Comparison of ENCODE assay signal across 30 cellular contexts in genomic region chr6:157570752-157571151, GRCh38.
A peak's percentile ranks its signal among the peaks of the same experiment; 100 is the strongest.
DNase-seq lines count a peak whose midpoint lies in the region; ATAC-seq, FAIRE-seq and TF ChIP-seq lines count a peak whose summit lies in the region.
"Had no signal": no experiment of that assay in that cellular context is flagged by ENCODE, and none has a peak within 500 bp of the region (broad histone marks: within the 10 kb centered on the region; RNA-seq: fewer than 3 reads in every experiment).

No MANE protein-coding gene starts in this region.

- H3K9ac ChIP-seq in BLaER1 treated with 17β-estradiol and CSF1 and Interleukin-3, amounts not matched to agents 10 nM and 100 nM = no peak overlapping the region
- no peak overlapping the region for H3K9ac ChIP-seq in GM12878 (ENCODE audit: control insufficient read depth, insufficient read depth, low read length)

- H3K9me3 ChIP-seq in BLaER1 treated with 17β-estradiol and CSF1 and Interleukin-3, amounts not matched to agents 10 nM and 100 nM (replicated peaks in 1 of 11) = peaks cover 12 to 29% (median 18%) of the 10 kb centered on the region in 11 experiments; a peak in 19 of 22 replicates
- H3K9me3 ChIP-seq in KOPT-K1 (ENCODE audit: insufficient read depth, low read length, poor library complexity, severe bottlenecking) (peaks cover 8% of the 10 kb centered on the region), GM12878 (replicated peaks; ENCODE audit: control insufficient read depth, insufficient read depth, low read length) (peaks cover 2% of the 10 kb centered on the region)
- H3K9me3 ChIP-seq: BE2C, esophagus muscularis mucosa, neutrophil, SJSA1, thoracic aorta had no signal

- peaks cover 11 to 35% (median 31%) of the 10 kb centered on the region in 10 experiments; a peak in 19 of 20 replicates for H3K4me1 ChIP-seq in BLaER1 treated with 17β-estradiol and CSF1 and Interleukin-3, amounts not matched to agents 10 nM and 100 nM
- H3K4me1 ChIP-seq in GM12878 (ENCODE audit: control insufficient read depth, insufficient read depth, low read length) = peaks cover 22% of the 10 kb centered on the region
- H3K4me1 ChIP-seq: BE2C, esophagus muscularis mucosa, SJSA1 had no signal

- peaks cover 0 to 18% (median 0%) of the 10 kb centered on the region in 11 experiments; a peak in 3 of 22 replicates for H3K36me3 ChIP-seq in BLaER1 treated with 17β-estradiol and CSF1 and Interleukin-3, amounts not matched to agents 10 nM and 100 nM
- H3K36me3 ChIP-seq in KOPT-K1 (ENCODE audit: insufficient read depth, low read length) = no peaks in the 10 kb centered on the region
- no peaks in the 10 kb centered on the region for H3K36me3 ChIP-seq in GM12878 (ENCODE audit: control insufficient read depth in 2 of 2, insufficient read depth in 2 of 2, low read length in 1 of 2)
- H3K36me3 ChIP-seq: BE2C, esophagus muscularis mucosa, heart right ventricle, neutrophil, SJSA1, thoracic aorta had no signal

- CTCF ChIA-PET in GM12878 (lab: Yijun Ruan, JAX) = interaction anchor here (1.0 to 4.0 kb wide), 18 partner anchors 9 to 255 kb away, joined by 3 to 42 read pairs (median 6); partner anchors contain the start of gene TMEM242

- BruUV-seq in GM12878 (replicated peaks; lab: Mats Ljungman, UMichigan) = no TSS peak

- RAD21 ChIA-PET in GM12878 (lab: Charles Lee; ENCODE audit: unreplicated experiment) = interaction anchor here (1.0 to 5.2 kb wide), 17 partner anchors 9 to 256 kb away, joined by 3 to 121 read pairs (median 6); partner anchors contain the start of gene TMEM242

- no peak for TF ChIP-seq POLR2A in GM12878 (IDR thresholded peaks at IDR 0.05; ENCODE audit: low read depth, low read length)

- H3K79me2 ChIP-seq in GM12878 (ENCODE audit: control insufficient read depth, insufficient read depth, low read length) = no peaks in the 10 kb centered on the region

- no peaks in the 10 kb centered on the region for H4K20me1 ChIP-seq in BLaER1 treated with 17β-estradiol and CSF1 and Interleukin-3, amounts not matched to agents 10 nM and 100 nM
- H4K20me1 ChIP-seq in GM12878 (ENCODE audit: control insufficient read depth, insufficient read depth) = no peaks in the 10 kb centered on the region

- H3K27ac ChIP-seq in BLaER1 treated with 17β-estradiol and CSF1 and Interleukin-3, amounts not matched to agents 10 nM and 100 nM = no peak overlapping the region
- H3K27ac ChIP-seq in KOPT-K1 (ENCODE audit: low read depth, low read length, poor library complexity, severe bottlenecking) (peak overlapping the region; percentile 12), GM12878 (ENCODE audit: control insufficient read depth, insufficient read depth) (peak overlapping the region; percentile 60)
- H3K27ac ChIP-seq: esophagus muscularis mucosa, heart right ventricle, neutrophil, SJSA1, thoracic aorta had no signal

- no peak for TF ChIP-seq EP300 in GM12878 (IDR thresholded peaks at IDR 0.05; ENCODE audit: borderline replicate concordance in 1 of 2, control insufficient read depth in 1 of 2, low read depth in 2 of 2, low read length in 2 of 2)

- TF ChIP-seq CTCF in GM12878 (IDR thresholded peaks at IDR 0.05 in 2 of 3, conservative IDR thresholded peaks at IDR 0.05 in 1 of 3; ENCODE audit: control insufficient read depth in 2 of 3, extremely low read depth in 1 of 3, insufficient read depth in 1 of 3, low read depth in 3 of 3, low read length in 3 of 3) (no peak), GM10266 (IDR thresholded peaks at IDR 0.05; ENCODE audit: control insufficient read depth, insufficient read depth, low read depth, missing control alignments) (no peak)

- no peak overlapping the region for H3K4me3 ChIP-seq in BLaER1 treated with 17β-estradiol and CSF1 and Interleukin-3, amounts not matched to agents 10 nM and 100 nM
- H3K4me3 ChIP-seq in GM12878 = no peak overlapping the region
- H3K4me3 ChIP-seq: esophagus muscularis mucosa, heart right ventricle, SJSA1, thoracic aorta had no signal

- in situ Hi-C loops in GM12878 (cut with MboI) = no loop called here

- ATAC-seq in GM18909 (IDR thresholded peaks at IDR 0.05; ENCODE audit: poor library complexity, unreplicated experiment) (peak; percentile 29), GM12878 (peak; percentile 62)
- ATAC-seq: heart right ventricle; right cardiac atrium; stimulated activated naive CD8-positive, alpha-beta T cell treated with anti-CD3 and anti-CD28 coated beads, Interleukin-15, amount 100 ng/mL, for 72 hours; T-cell; WTC11 had no signal

- SMC1A ChIA-PET in GM12878 (lab: Charles Lee; ENCODE audit: uncharacterized antibody, unreplicated experiment) = interaction anchor here (1.0 to 17.5 kb wide), 29 partner anchors 9 to 256 kb away, joined by 3 to 431 read pairs (median 5); partner anchors contain the start of gene TMEM242

- no peak for TF ChIP-seq RAD21 in GM12878 (IDR thresholded peaks at IDR 0.05; ENCODE audit: insufficient read depth, low read depth, low read length)

- H3K27me3 ChIP-seq in BLaER1 treated with 17β-estradiol and CSF1 and Interleukin-3, amounts not matched to agents 10 nM and 100 nM = no peaks in the 10 kb centered on the region
- no peaks in the 10 kb centered on the region for H3K27me3 ChIP-seq in GM12878 (replicated peaks in 1 of 2; ENCODE audit: control insufficient read depth in 2 of 2, insufficient read depth in 2 of 2, low read length in 1 of 2)
- H3K27me3 ChIP-seq: BE2C, esophagus muscularis mucosa, heart right ventricle, neutrophil, SJSA1 had no signal

- H3K4me2 ChIP-seq in BLaER1 treated with 17β-estradiol and CSF1 and Interleukin-3, amounts not matched to agents 10 nM and 100 nM = peak overlapping the region; percentile 0 to 80 (median 53); a peak in 18 of 22 replicates
- H3K4me2 ChIP-seq in GM12878 (ENCODE audit: control insufficient read depth, insufficient read depth) = peak overlapping the region; percentile 36; the same call in 1 of the 2 replicates

- DNase-seq in GM12878 (ENCODE audit: low read depth, low spot score) (no peak), GM19238 (ENCODE audit: insufficient read length, low spot score) (no peak), GM10266 (ENCODE audit: extremely low spot score) (no peak), AG20443 (ENCODE audit: low spot score) (no peak)
- DNase-seq in stimulated activated CD4-positive, alpha-beta T cell treated with anti-CD3 and anti-CD28 coated beads, Interleukin-2, amount 100 ng/mL, for 48 hours = no peak
- DNase-seq: activated CD4-positive, alpha-beta memory T cell treated with anti-CD3 and anti-CD28 coated beads for 36 hours; activated CD8-positive, alpha-beta memory T cell treated with anti-CD3 and anti-CD28 coated beads, Interleukin-2, amount 50 U/mL, for 4 hours; activated naive CD4-positive, alpha-beta T cell; BE2C; central memory CD4-positive, alpha-beta T cell; foreskin fibroblast; H9; heart right ventricle; KG1; kidney; NCI-H446; NCI-H748 treated with DMSO at 0.1 percent for 48 hours; posterior cingulate gyrus; right cardiac atrium; stimulated activated CD4-positive, alpha-beta T cell treated with anti-CD3 and anti-CD28 coated beads, Interleukin-1b, Interleukin-23, amount 100 ng/mL, for 48 hours; stimulated activated naive CD8-positive, alpha-beta T cell treated with anti-CD3 and anti-CD28 coated beads, Interleukin-15, amount 100 ng/mL, for 72 hours; T-cell had no signal

- H2AFZ ChIP-seq in GM12878 (ENCODE audit: control insufficient read depth, low read depth, low read length) = no peak overlapping the region

- intact Hi-C loops in GM12878 (cut with micrococcal nuclease; ENCODE audit: unreplicated experiment) = loop anchor here (1.0 kb wide), 1 partner anchor 9 kb away; no protein-coding TSS in a partner anchor

- POLR2A ChIA-PET in GM12878 (lab: Charles Lee) = interaction anchor here (0.8 to 3.3 kb wide), 11 partner anchors 9 to 248 kb away, joined by 3 to 30 read pairs (median 4); partner anchors contain the start of gene TMEM242

- FAIRE-seq in GM12878 (lab: Jason Lieb, UNC) = no peak
- FAIRE-seq: kidney had no signal

TF ChIP-seq in GM12878, 131 proteins besides CTCF, POLR2A, EP300 and RAD21 (continues in another document):
- TF ChIP-seq CUX1 (IDR thresholded peaks at IDR 0.05; ENCODE audit: insufficient replicate concordance, low read depth, low read length) = peak; percentile 11
- no peak for TF ChIP-seq MYB (IDR thresholded peaks at IDR 0.05; ENCODE audit: borderline replicate concordance, low read depth, low read length)
- TF ChIP-seq PML (IDR thresholded peaks at IDR 0.05; ENCODE audit: low read length) = peak; percentile 34; the same call in 1 of the 2 replicates
- no peak for TF ChIP-seq POLR2AphosphoS5 (IDR thresholded peaks at IDR 0.05; ENCODE audit: low read length)
- no peak for TF ChIP-seq SMC3 (IDR thresholded peaks at IDR 0.05; ENCODE audit: borderline replicate concordance, low read length)

Comparison
In these comparisons a context has a peak if more than half of its experiments do, and no peak if none do; other contexts are left out.
1. H3K27ac ChIP-seq: peak in KOPT-K1 (single experiment) and GM12878 (single experiment); none in BLaER1 treated with 17β-estradiol and CSF1 and Interleukin-3, amounts not matched to agents 10 nM and 100 nM (0 of 11).